Comparison of ENCODE assay signal across 9 cellular contexts in genomic region chr6:111601875-111602274, GRCh38. TPM values are rescaled to one million over a fixed set of nuclear protein-coding genes. Genes with fewer than 3 reads are reported as not detected.
DNase-seq lines count a peak whose midpoint lies in the region; ATAC-seq and TF ChIP-seq lines count a peak whose summit lies in the region.
"Had no signal": no experiment of that assay in that cellular context is flagged by ENCODE, and none has a peak within 500 bp of the region (broad histone marks: within the 10 kb centered on the region; RNA-seq: fewer than 3 reads in every experiment).

No MANE protein-coding gene starts in this region.

- in situ Hi-C loops in KBM-7 (cut with MboI; ENCODE audit: low pct_unique_long_range_greater_than_20kb, low sequenced_read_pairs) (no loop called here), GM13976 (cut with MboI; ENCODE audit: low sequenced_read_pairs, unreplicated experiment) (no loop called here)

- peak overlapping the region; percentile 83 to 96 for H3K27ac ChIP-seq in lung (ENCODE audit: low read depth in 1 of 2, low read length in 1 of 2)

- H3K4me1 Mint-ChIP-seq in activated CD8-positive, alpha-beta memory T cell treated with anti-CD3 and anti-CD28 coated beads, Interleukin-2, amount 10 ng/mL, durations not matched to agents 7 days and 5 days = peaks cover 30% of the 10 kb centered on the region

- peaks cover 18 to 32% of the 10 kb centered on the region in 2 donors for H3K4me1 ChIP-seq in lung (ENCODE audit: control insufficient read depth in 2 of 2, insufficient read depth in 2 of 2, low read length in 2 of 2)

- WGBS in lung, 2 donors = 0 to 2% methylated on average over 1 of the region's 1 CpG

- no peak overlapping the region for H3K4me3 ChIP-seq in lung

- no peaks in the 10 kb centered on the region for H3K9me3 Mint-ChIP-seq in activated CD8-positive, alpha-beta memory T cell treated with anti-CD3 and anti-CD28 coated beads, Interleukin-2, amount 10 ng/mL, durations not matched to agents 7 days and 5 days (ENCODE audit: low read depth)

- H3K27me3 ChIP-seq in lung (ENCODE audit: control insufficient read depth, insufficient read depth) = no peaks in the 10 kb centered on the region

- no peak for TF ChIP-seq CTCF in lung (IDR thresholded peaks at IDR 0.05; ENCODE audit: control extremely low read depth, extremely low read depth)
- no peak for TF ChIP-seq CTCF in GM13976 (IDR thresholded peaks at IDR 0.05; ENCODE audit: borderline replicate concordance, control extremely low read depth, extremely low read depth, insufficient read depth, missing control alignments)

- no peaks in the 10 kb centered on the region for H3K27me3 Mint-ChIP-seq in activated CD8-positive, alpha-beta memory T cell treated with anti-CD3 and anti-CD28 coated beads, Interleukin-2, amount 10 ng/mL, durations not matched to agents 7 days and 5 days

- CTCF ChIA-PET in activated CD8-positive, alpha-beta memory T cell treated with anti-CD3 and anti-CD28 coated beads, Interleukin-2, amount 10 ng/mL, durations not matched to agents 7 days and 5 days (lab: Charles Lee) = interaction anchor here (1.0 kb wide), 1 partner anchor 343 kb away, joined by 3 read pairs; a partner anchor contains a TSS

- no peak for ATAC-seq in lung (ENCODE audit: insufficient read depth, low FRiP score)
- no peak for ATAC-seq in activated CD8-positive, alpha-beta memory T cell treated with anti-CD3 and anti-CD28 coated beads, Interleukin-2, amount 10 ng/mL, durations not matched to agents 7 days and 5 days

- H3K27ac Mint-ChIP-seq in activated CD8-positive, alpha-beta memory T cell treated with anti-CD3 and anti-CD28 coated beads, Interleukin-2, amount 10 ng/mL, durations not matched to agents 7 days and 5 days = no peak overlapping the region

- no peak overlapping the region for H3K4me3 Mint-ChIP-seq in activated CD8-positive, alpha-beta memory T cell treated with anti-CD3 and anti-CD28 coated beads, Interleukin-2, amount 10 ng/mL, durations not matched to agents 7 days and 5 days

- peaks cover 0 to 5% of the 10 kb centered on the region in 2 donors for H3K36me3 ChIP-seq in lung (ENCODE audit: control insufficient read depth in 2 of 2, insufficient read depth in 2 of 2, low read length in 2 of 2)

- DNase-seq in KBM-7 (peak; percentile 38), dedifferentiated amniotic fluid mesenchymal stem cell (ENCODE audit: extremely low spot score) (peak; percentile 53), lung (ENCODE audit: low spot score) (no peak), stromal cell of bone marrow (ENCODE audit: low read depth) (peak; percentile 97), GM13976 (ENCODE audit: low spot score) (no peak), RPMI8226 (no peak), HT-29 (ENCODE audit: low spot score) (no peak)
- DNase-seq in activated CD8-positive, alpha-beta memory T cell treated with anti-CD3 and anti-CD28 coated beads, Interleukin-2, amount 10 ng/mL, durations not matched to agents 7 days and 5 days = no peak
- DNase-seq: NCI-H2081 had no signal

- no peaks in the 10 kb centered on the region for H3K9me3 ChIP-seq in lung (ENCODE audit: control insufficient read depth in 2 of 2, insufficient read depth in 1 of 2, low read length in 1 of 2)

- H3K36me3 Mint-ChIP-seq in activated CD8-positive, alpha-beta memory T cell treated with anti-CD3 and anti-CD28 coated beads, Interleukin-2, amount 10 ng/mL, durations not matched to agents 7 days and 5 days = peaks cover 2% of the 10 kb centered on the region

RNA-seq across cellular contexts. Expression of gene TRAF3IP2, which starts 3.8 kb away (rescaled TPM):
- 10 to 100 TPM; 33.5 to 42.0 TPM for total RNA-seq in lung
- polyA plus RNA-seq in lung = 10 to 100 TPM; 32.7 to 42.8 TPM
- total RNA-seq in HT-29 (2014; rRNA removed; shearing (Covaris generic)) = 11.7 and 12.2 TPM in 2 replicates
- total RNA-seq in activated CD8-positive, alpha-beta memory T cell treated with anti-CD3 and anti-CD28 coated beads, Interleukin-2, amount 10 ng/mL, durations not matched to agents 7 days and 5 days = 10 to 100 TPM; 14.8 to 15.5 TPM

Comparison
In these comparisons a context has a peak if more than half of its experiments do, and no peak if none do; other contexts are left out.
1. DNase-seq: peak in KBM-7 (single experiment), dedifferentiated amniotic fluid mesenchymal stem cell (single experiment) and stromal cell of bone marrow (single experiment); none in lung (single experiment), GM13976 (single experiment), RPMI8226 (single experiment), HT-29 (single experiment) and activated CD8-positive, alpha-beta memory T cell treated with anti-CD3 and anti-CD28 coated beads, Interleukin-2, amount 10 ng/mL, durations not matched to agents 7 days and 5 days (single experiment).